In the genomic region with DNA sequence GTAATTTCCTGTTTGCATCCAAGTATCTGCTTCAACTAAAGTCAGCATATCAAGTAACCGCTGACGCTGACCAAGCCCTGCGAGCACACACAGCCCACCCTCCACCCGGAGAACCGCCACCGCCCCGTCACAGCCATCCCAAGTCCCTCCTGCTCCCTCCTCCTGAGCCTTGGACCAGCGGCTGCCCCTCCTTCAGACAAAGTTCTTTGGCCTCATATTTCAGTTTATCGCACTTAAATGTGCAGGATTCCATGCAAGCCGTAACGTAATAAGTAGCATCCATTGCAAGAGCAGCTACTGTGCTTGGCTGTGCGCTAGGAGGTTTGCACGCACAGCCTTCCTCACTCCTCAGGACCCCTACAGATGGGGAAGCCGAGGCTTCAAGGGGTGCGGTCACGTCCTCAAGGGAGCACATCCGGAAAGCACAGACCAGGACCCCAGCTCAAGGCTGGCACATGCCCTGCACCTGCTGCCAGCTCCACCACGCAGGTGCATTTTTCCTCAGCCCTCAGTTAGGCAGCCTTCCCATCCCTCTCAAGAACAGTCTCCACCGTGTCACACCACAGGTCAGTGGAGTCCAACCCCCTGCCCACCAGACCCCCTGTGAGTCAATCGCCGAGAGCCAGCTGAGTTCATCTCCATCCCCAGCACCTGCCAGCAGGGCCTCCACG, we compare ENCODE assay signal across 16 cellular contexts. TPM values are rescaled to one million over a fixed set of nuclear protein-coding genes. Genes with fewer than 3 reads are reported as not detected.
DNase-seq lines count a peak whose midpoint lies in the region; FAIRE-seq and TF ChIP-seq lines count a peak whose summit lies in the region.
"Had no signal": no experiment of that assay in that cellular context is flagged by ENCODE, and none has a peak within 500 bp of the region (broad histone marks: within the 10 kb centered on the region; RNA-seq: fewer than 3 reads in every experiment).

No MANE protein-coding gene starts in this region.

- no peaks in the 10 kb centered on the region for H3K27me3 Mint-ChIP-seq in glutamatergic neuron (ENCODE audit: unreplicated experiment)
- H3K27me3 Mint-ChIP-seq in progenitor cell of endocrine pancreas, result no peaks in the 10 kb centered on the region

- H3K4me1 Mint-ChIP-seq in glutamatergic neuron (ENCODE audit: low read depth, unreplicated experiment) (peaks cover 50% of the 10 kb centered on the region), progenitor cell of endocrine pancreas (ENCODE audit: low read depth) (peaks cover 31% of the 10 kb centered on the region)
- H3K4me1 Mint-ChIP-seq: CD4-positive, alpha-beta memory T cell had no signal

- H3K27ac ChIP-seq in WERI-Rb-1, result no peak overlapping the region
- no peak overlapping the region for H3K27ac ChIP-seq in smooth muscle cell (ENCODE audit: low read depth)
- H3K27ac ChIP-seq: adrenal gland had no signal

- H3K9me3 ChIP-seq in WERI-Rb-1 (ENCODE audit: severe bottlenecking) (no peaks in the 10 kb centered on the region), BE2C (no peaks in the 10 kb centered on the region), smooth muscle cell (replicated peaks; ENCODE audit: low read depth) (no peaks in the 10 kb centered on the region)
- H3K9me3 ChIP-seq: adrenal gland, mucosa of descending colon had no signal

- DNase-seq in HTR-8/SVneo (ENCODE audit: insufficient read length, low spot score) (peak; percentile 62), WERI-Rb-1 (peak; percentile 8), glutamatergic neuron (no peak), progenitor cell of endocrine pancreas (ENCODE audit: low spot score, unreplicated experiment) (no peak), BE2C (no peak), smooth muscle cell (lab: John Stamatoyannopoulos, UW; ENCODE audit: unreplicated experiment) (no peak), germinal center (ENCODE audit: low spot score) (no peak)
- DNase-seq in stimulated activated CD4-positive, alpha-beta T cell treated with anti-CD3 and anti-CD28 coated beads, Interleukin-2, amount 100 ng/mL, for 24 hours, result no peak
- DNase-seq: CD4-positive, alpha-beta memory T cell; GF-D8; hippocampal formation; NCI-H2081; substantia nigra had no signal

- peaks cover 32% of the 10 kb centered on the region for H3F3A ChIP-seq in smooth muscle cell (ENCODE audit: low read depth)

- H3K4me2 ChIP-seq in smooth muscle cell, result no peak overlapping the region

- peaks cover 76% of the 10 kb centered on the region for H3K79me2 ChIP-seq in smooth muscle cell (ENCODE audit: low read depth)

- H3K9me3 Mint-ChIP-seq in glutamatergic neuron (ENCODE audit: unreplicated experiment), result peaks cover 3% of the 10 kb centered on the region
- no peaks in the 10 kb centered on the region for H3K9me3 Mint-ChIP-seq in progenitor cell of endocrine pancreas (ENCODE audit: low read depth)

- peaks cover 8% of the 10 kb centered on the region for H3K4me1 ChIP-seq in BE2C
- H3K4me1 ChIP-seq in smooth muscle cell (ENCODE audit: low read depth), result peaks cover 40% of the 10 kb centered on the region

- no peaks in the 10 kb centered on the region for H3K36me3 ChIP-seq in WERI-Rb-1
- no peaks in the 10 kb centered on the region for H3K36me3 ChIP-seq in BE2C
- H3K36me3 ChIP-seq in smooth muscle cell (ENCODE audit: low read depth), result no peaks in the 10 kb centered on the region
- H3K36me3 ChIP-seq: adrenal gland had no signal

- H3K9ac ChIP-seq in smooth muscle cell (ENCODE audit: low read depth), result no peak overlapping the region

- FAIRE-seq in HTR-8/SVneo (lab: Jason Lieb, UNC), result peak; percentile 95
- FAIRE-seq: K562 had no signal

- H2AFZ ChIP-seq in smooth muscle cell (ENCODE audit: low read depth), result no peak overlapping the region

- 87% methylated on average over 21 of the region's 22 CpGs for WGBS in smooth muscle cell (ENCODE audit: low lambda C conversion rate)

- no peak overlapping the region for H3K4me3 ChIP-seq in WERI-Rb-1 (ENCODE audit: low read depth, low read length)
- no peak overlapping the region for H3K4me3 ChIP-seq in BE2C (ENCODE audit: low read depth, low read length)
- H3K4me3 ChIP-seq in smooth muscle cell, result no peak overlapping the region
- H3K4me3 ChIP-seq: adrenal gland, K562, mucosa of descending colon had no signal

- H3K27me3 ChIP-seq in WERI-Rb-1 (ENCODE audit: insufficient read depth, low read depth, severe bottlenecking) (no peaks in the 10 kb centered on the region), BE2C (no peaks in the 10 kb centered on the region), smooth muscle cell (ENCODE audit: low read depth) (no peaks in the 10 kb centered on the region)
- H3K27me3 ChIP-seq: adrenal gland had no signal

- H4K20me1 ChIP-seq in smooth muscle cell (ENCODE audit: low read depth), result peaks cover 88% of the 10 kb centered on the region

- peak overlapping the region; percentile 20 for H3K4me3 Mint-ChIP-seq in glutamatergic neuron (ENCODE audit: unreplicated experiment)
- no peak overlapping the region for H3K4me3 Mint-ChIP-seq in progenitor cell of endocrine pancreas (ENCODE audit: low read depth)
- H3K4me3 Mint-ChIP-seq: CD4-positive, alpha-beta memory T cell had no signal

- H3K27ac Mint-ChIP-seq in glutamatergic neuron (ENCODE audit: unreplicated experiment) (peak overlapping the region; percentile 85), progenitor cell of endocrine pancreas (peak overlapping the region; percentile 53)

- TF ChIP-seq CTCF in WERI-Rb-1 (IDR thresholded peaks at IDR 0.05; ENCODE audit: low read depth, low read length) (no peak), glutamatergic neuron (IDR thresholded peaks at IDR 0.05; ENCODE audit: partially characterized antibody, unreplicated experiment) (no peak), progenitor cell of endocrine pancreas (IDR thresholded peaks at IDR 0.05; ENCODE audit: unreplicated experiment) (no peak), BE2C (IDR thresholded peaks at IDR 0.05; ENCODE audit: low read depth, low read length) (no peak), smooth muscle cell (IDR thresholded peaks at IDR 0.05; ENCODE audit: borderline replicate concordance, insufficient read depth, poor library complexity, severe bottlenecking) (no peak)

- H3K36me3 Mint-ChIP-seq in glutamatergic neuron (ENCODE audit: unreplicated experiment), result peaks cover 4% of the 10 kb centered on the region
- H3K36me3 Mint-ChIP-seq in progenitor cell of endocrine pancreas (ENCODE audit: insufficient read depth), result peaks cover 3% of the 10 kb centered on the region
- H3K36me3 Mint-ChIP-seq: CD4-positive, alpha-beta memory T cell had no signal

RNA-seq across cellular contexts. Expression of gene PXDN, which starts 17.1 kb away (rescaled TPM):
- total RNA-seq in glutamatergic neuron (ENCODE audit: unreplicated experiment) (226 TPM), progenitor cell of endocrine pancreas (242 and 256 TPM in 2 replicates), smooth muscle cell (328 and 334 TPM in 2 replicates)
- 7.4 TPM for polyA plus RNA-seq in BE2C (2012; ENCODE audit: insufficient read depth, insufficient read length, low read depth)
- polyA plus RNA-seq in smooth muscle cell, result 253 and 333 TPM in 2 replicates
- total RNA-seq: CD4-positive, alpha-beta memory T cell had no signal
- polyA plus RNA-seq: K562 had no signal

Comparison
In these comparisons a context has a peak if more than half of its experiments do, and no peak if none do; other contexts are left out.
1. DNase-seq: peak in HTR-8/SVneo (single experiment) and WERI-Rb-1 (single experiment); none in glutamatergic neuron (single experiment), progenitor cell of endocrine pancreas (single experiment), BE2C (single experiment), smooth muscle cell (single experiment), stimulated activated CD4-positive, alpha-beta T cell treated with anti-CD3 and anti-CD28 coated beads, Interleukin-2, amount 100 ng/mL, for 24 hours (0 of 2) and germinal center (single experiment).